Comparison of ENCODE assay signal across 29 cellular contexts in genomic region chr4:106624674-106625073, GRCh38.
"Had no signal": no experiment of that assay in that cellular context is flagged by ENCODE, and none has a peak within 500 bp of the region (broad histone marks: within the 10 kb centered on the region; RNA-seq: fewer than 3 reads in every experiment).

No MANE protein-coding gene starts in this region.

- DNase-seq: dermis blood vessel endothelial cell; effector memory CD4-positive, alpha-beta T cell; erythroblast; esophagus squamous epithelium; foreskin melanocyte; glutamatergic neuron; heart right ventricle; hippocampal formation; left colon; left ventricle myocardium inferior; lower lobe of right lung; naive thymus-derived CD8-positive, alpha-beta T cell; nephron progenitor cell; occipital lobe; ovary; posterior cingulate gyrus; psoas muscle; right cardiac atrium; sigmoid colon; spleen; stimulated activated CD4-positive, alpha-beta T cell treated with anti-CD3 and anti-CD28 coated beads, Interleukin-4, amount 100 ng/mL, for 4 hours; stimulated activated naive CD8-positive, alpha-beta T cell treated with anti-CD3 and anti-CD28 coated beads, Interleukin-15, Interleukin-2, amounts not matched to agents 100 U/mL and 50 U/mL, for 24 hours; substantia nigra; testis; tibial artery had no signal

- H3K27ac ChIP-seq: coronary artery, esophagus squamous epithelium, heart right ventricle, left ventricle myocardium inferior, lower lobe of right lung, ovary, psoas muscle, sigmoid colon, skin epidermis, spleen, testis, tibial artery had no signal

- H3K9me3 ChIP-seq: esophagus squamous epithelium, left ventricle myocardium inferior, lower lobe of right lung, ovary, psoas muscle, sigmoid colon, spleen, testis, tibial artery had no signal

- H3K36me3 ChIP-seq: esophagus squamous epithelium, heart right ventricle, left ventricle myocardium inferior, lower lobe of right lung, ovary, sigmoid colon, spleen, tibial artery had no signal

- H3K27me3 ChIP-seq: esophagus squamous epithelium, heart right ventricle, ovary, sigmoid colon, spleen, testis, tibial artery had no signal

- H3K4me1 ChIP-seq: esophagus squamous epithelium, heart right ventricle, left ventricle myocardium inferior, lower lobe of right lung, psoas muscle, spleen, testis had no signal

- H3K4me3 ChIP-seq: coronary artery, esophagus squamous epithelium, heart right ventricle, left ventricle myocardium inferior, lower lobe of right lung, ovary, psoas muscle, sigmoid colon, skin epidermis, spleen, testis, tibial artery had no signal

- ATAC-seq: heart right ventricle; left colon; lower lobe of right lung; naive thymus-derived CD8-positive, alpha-beta T cell; psoas muscle; right cardiac atrium; stimulated activated memory B cell treated with anti-CD40 and anti-IgM and Interleukin-4, amounts not matched to agents 10 μg/mL and 1 μg/mL and 100 μg/mL, for 72 hours; stimulated activated naive CD8-positive, alpha-beta T cell treated with anti-CD3 and anti-CD28 coated beads, Interleukin-15, Interleukin-2, amounts not matched to agents 100 U/mL and 50 U/mL, for 24 hours had no signal

- FAIRE-seq: islet of Langerhans had no signal
